ENCODE assay signal across 15 cellular contexts in the genomic region with DNA sequence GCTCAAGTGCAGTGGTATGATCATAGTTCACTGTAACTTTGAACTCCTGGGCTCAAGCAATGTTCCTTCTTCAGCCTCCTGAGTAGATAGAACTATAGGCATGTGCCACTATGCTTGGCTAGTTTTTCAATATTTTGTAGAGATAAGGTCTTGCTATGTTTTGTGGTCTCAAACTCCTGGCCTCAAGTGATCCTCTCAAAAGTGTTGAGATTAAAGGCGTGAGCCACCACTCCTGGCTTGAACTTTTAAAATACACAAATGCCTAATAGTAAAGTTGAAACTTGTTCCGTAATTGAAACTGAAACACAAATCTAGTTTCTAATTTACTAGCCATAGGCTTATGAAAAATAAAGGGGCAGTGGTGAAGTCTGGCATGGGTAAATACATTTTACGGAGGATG.
DNase-seq lines count a peak whose midpoint lies in the region; ATAC-seq lines count a peak whose summit lies in the region.
"Had no signal": no experiment of that assay in that cellular context is flagged by ENCODE, and none has a peak within 500 bp of the region (broad histone marks: within the 10 kb centered on the region; RNA-seq: fewer than 3 reads in every experiment).

No MANE protein-coding gene starts in this region.

- in situ Hi-C loops in G401 (cut with HindIII; ENCODE audit: low sequenced_read_pairs): no loop called here

- peak overlapping the region; percentile 16 for H3K27ac ChIP-seq in rectal smooth muscle tissue (ENCODE audit: low read depth, low read length)
- H3K27ac ChIP-seq: 22Rv1, cardiac muscle cell had no signal

- H3K4me1 ChIP-seq in rectal smooth muscle tissue (ENCODE audit: control insufficient read depth, insufficient read depth, low read length): peaks cover 3% of the 10 kb centered on the region

- DNase-seq in activated CD4-positive, CD25-positive, alpha-beta regulatory T cell (lab: John Stamatoyannopoulos, UW): no peak
- no peak for DNase-seq in G401 (ENCODE audit: low spot score)
- no peak for DNase-seq in NCI-H128 (lab: John Stamatoyannopoulos, UW; ENCODE audit: unreplicated experiment)
- DNase-seq in H7: no peak
- DNase-seq: DMS79 treated with DMSO at 0.1 percent for 48 hours; naive thymus-derived CD4-positive, alpha-beta T cell; NCI-H1694 treated with DMSO at 0.1 percent for 48 hours; stomach; T-cell had no signal

- no peaks in the 10 kb centered on the region for H3K27me3 ChIP-seq in rectal smooth muscle tissue (ENCODE audit: control insufficient read depth, insufficient read depth, low read length)
- H3K27me3 ChIP-seq in H7 (ENCODE audit: control insufficient read depth, insufficient read depth, low read length): no peaks in the 10 kb centered on the region
- H3K27me3 ChIP-seq: cardiac muscle cell, stomach had no signal

- peaks cover 6% of the 10 kb centered on the region for H3K36me3 ChIP-seq in rectal smooth muscle tissue (ENCODE audit: control insufficient read depth, insufficient read depth, low read length)
- H3K36me3 ChIP-seq in H7 (replicated peaks; ENCODE audit: control insufficient read depth, insufficient read depth, low read length): peaks cover 30% of the 10 kb centered on the region

- no peak overlapping the region for H3K4me3 ChIP-seq in rectal smooth muscle tissue (ENCODE audit: low read length)
- no peak overlapping the region for H3K4me3 ChIP-seq in H7 (ENCODE audit: insufficient read depth, low read depth, low read length)
- H3K4me3 ChIP-seq: cardiac muscle cell, stomach had no signal

- ATAC-seq in activated CD4-positive, CD25-positive, alpha-beta regulatory T cell treated with anti-CD3 and anti-CD28 coated beads, Interleukin-2, amount 50 U/mL, for 24 hours: peak; percentile 41 to 77
- ATAC-seq in GM21515 (IDR thresholded peaks at IDR 0.05; ENCODE audit: unreplicated experiment): peak; percentile 79
- ATAC-seq in HG03354 (IDR thresholded peaks at IDR 0.05; ENCODE audit: poor library complexity, severe bottlenecking, unreplicated experiment): peak; percentile 86
- ATAC-seq: naive thymus-derived CD4-positive, alpha-beta T cell; T-cell had no signal

- no peak overlapping the region for H3K9ac ChIP-seq in rectal smooth muscle tissue (ENCODE audit: low read length)
